ENCODE assay signal across 14 cellular contexts in the genomic region with DNA sequence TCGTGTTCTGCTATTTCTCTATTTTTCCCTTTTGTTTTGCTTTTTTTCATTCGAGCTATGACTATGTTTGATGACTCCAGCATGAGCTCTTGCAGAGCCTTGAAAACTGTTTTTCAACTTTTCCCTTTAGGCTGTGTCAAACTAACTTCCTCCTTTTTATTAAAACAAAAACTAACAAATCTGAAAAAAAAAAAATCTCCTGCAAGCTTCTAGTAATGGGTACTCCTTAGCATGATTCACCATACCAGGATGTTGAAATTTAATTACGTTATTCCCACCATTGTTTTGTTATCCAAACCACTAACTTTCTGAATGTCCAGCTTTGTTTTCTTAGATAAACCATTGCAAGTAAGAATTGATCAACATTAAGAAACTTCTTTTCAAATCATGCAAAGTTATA. TPM values are rescaled to one million over a fixed set of nuclear protein-coding genes. Genes with fewer than 3 reads are reported as not detected.
DNase-seq lines count a peak whose midpoint lies in the region; ATAC-seq and TF ChIP-seq lines count a peak whose summit lies in the region.
"Had no signal": no experiment of that assay in that cellular context is flagged by ENCODE, and none has a peak within 500 bp of the region (broad histone marks: within the 10 kb centered on the region; RNA-seq: fewer than 3 reads in every experiment).

No MANE protein-coding gene starts in this region.

- H3K27ac Mint-ChIP-seq in stimulated activated effector memory CD8-positive, alpha-beta T cell treated with anti-CD3 and anti-CD28 coated beads, Interleukin-12 subunit alpha, Interleukin-12 subunit beta, amount 100 ng/mL, for 72 hours, result no peak overlapping the region
- H3K27ac Mint-ChIP-seq: activated naive CD8-positive, alpha-beta T cell treated with anti-CD3 and anti-CD28 coated beads for 36 hours; effector memory CD8-positive, alpha-beta T cell had no signal

- peak overlapping the region; percentile 16 for H3K4me3 ChIP-seq in ACC112 (ENCODE audit: low read depth, low read length)
- H3K4me3 ChIP-seq in hepatocyte, result no peak overlapping the region
- H3K4me3 ChIP-seq: upper lobe of left lung had no signal

- H3K9me3 Mint-ChIP-seq in stimulated activated effector memory CD8-positive, alpha-beta T cell treated with anti-CD3 and anti-CD28 coated beads, Interleukin-12 subunit alpha, Interleukin-12 subunit beta, amount 100 ng/mL, for 72 hours, result no peaks in the 10 kb centered on the region

- H3K27me3 ChIP-seq in ACC112 (ENCODE audit: insufficient read depth, low read length) (no peaks in the 10 kb centered on the region), foreskin keratinocyte (peaks cover 30% of the 10 kb centered on the region), hepatocyte (peaks cover 6% of the 10 kb centered on the region)
- H3K27me3 ChIP-seq: upper lobe of left lung had no signal

- DNase-seq in HCEC 1CT (peak; percentile 49), amniotic stem cell (lab: John Stamatoyannopoulos, UW) (peak; percentile 3), foreskin keratinocyte (peak; percentile 28 to 37), hepatocyte (ENCODE audit: low spot score) (no peak)
- DNase-seq in stimulated activated effector memory CD8-positive, alpha-beta T cell treated with anti-CD3 and anti-CD28 coated beads, Interleukin-12 subunit alpha, Interleukin-12 subunit beta, amount 100 ng/mL, for 72 hours (ENCODE audit: low spot score in 2 of 2), result no peak
- DNase-seq: activated naive CD8-positive, alpha-beta T cell treated with anti-CD3 and anti-CD28 coated beads for 36 hours; effector memory CD8-positive, alpha-beta T cell; NCI-H1417 treated with DMSO at 0.1 percent for 48 hours; upper lobe of left lung had no signal

- H4K20me1 ChIP-seq in hepatocyte (ENCODE audit: insufficient read depth, poor library complexity, severe bottlenecking), result no peaks in the 10 kb centered on the region

- H3K9me2 ChIP-seq in hepatocyte (replicated peaks; ENCODE audit: insufficient read depth), result no peaks in the 10 kb centered on the region

- ATAC-seq in foreskin keratinocyte, result no peak
- ATAC-seq in HG02642 (IDR thresholded peaks at IDR 0.05; ENCODE audit: poor library complexity, unreplicated experiment), result no peak
- no peak for ATAC-seq in stimulated activated effector memory CD8-positive, alpha-beta T cell treated with anti-CD3 and anti-CD28 coated beads, Interleukin-12 subunit alpha, Interleukin-12 subunit beta, amount 100 ng/mL, for 72 hours
- no peak for ATAC-seq in HG03571 (IDR thresholded peaks at IDR 0.05; ENCODE audit: unreplicated experiment)
- ATAC-seq: effector memory CD8-positive, alpha-beta T cell had no signal

- H3K36me3 Mint-ChIP-seq in stimulated activated effector memory CD8-positive, alpha-beta T cell treated with anti-CD3 and anti-CD28 coated beads, Interleukin-12 subunit alpha, Interleukin-12 subunit beta, amount 100 ng/mL, for 72 hours, result no peaks in the 10 kb centered on the region
- H3K36me3 Mint-ChIP-seq: activated naive CD8-positive, alpha-beta T cell treated with anti-CD3 and anti-CD28 coated beads for 36 hours had no signal

- H3K79me2 ChIP-seq in ACC112 (ENCODE audit: control insufficient read depth, insufficient read depth, low read length, unreplicated experiment), result no peaks in the 10 kb centered on the region
- no peaks in the 10 kb centered on the region for H3K79me2 ChIP-seq in hepatocyte

- no peak overlapping the region for H3K4me2 ChIP-seq in hepatocyte

- H3K27ac ChIP-seq in ACC112 (ENCODE audit: low read depth, low read length) (peak overlapping the region; percentile 59), foreskin keratinocyte (no peak overlapping the region), hepatocyte (no peak overlapping the region)
- H3K27ac ChIP-seq: upper lobe of left lung had no signal

- H2AFZ ChIP-seq in ACC112 (ENCODE audit: low read length, unreplicated experiment) (no peak overlapping the region), hepatocyte (no peak overlapping the region)

- no peaks in the 10 kb centered on the region for H3K36me3 ChIP-seq in ACC112 (ENCODE audit: insufficient read depth, low read length)
- H3K36me3 ChIP-seq in hepatocyte (replicated peaks; ENCODE audit: insufficient read depth, low read depth), result no peaks in the 10 kb centered on the region
- H3K36me3 ChIP-seq: upper lobe of left lung had no signal

- WGBS in hepatocyte (ENCODE audit: low lambda C conversion rate, missing lambda C conversion rate), result 87% methylated on average over 3 of the region's 3 CpGs

- TF ChIP-seq CTCF in foreskin keratinocyte (conservative IDR thresholded peaks at IDR 0.05) (no peak), hepatocyte (IDR thresholded peaks at IDR 0.05; ENCODE audit: poor library complexity) (no peak)

- H3K9me3 ChIP-seq in hepatocyte (ENCODE audit: low read depth), result no peaks in the 10 kb centered on the region
- H3K9me3 ChIP-seq: upper lobe of left lung had no signal

- H3K4me3 Mint-ChIP-seq in stimulated activated effector memory CD8-positive, alpha-beta T cell treated with anti-CD3 and anti-CD28 coated beads, Interleukin-12 subunit alpha, Interleukin-12 subunit beta, amount 100 ng/mL, for 72 hours, result no peak overlapping the region
- H3K4me3 Mint-ChIP-seq: activated naive CD8-positive, alpha-beta T cell treated with anti-CD3 and anti-CD28 coated beads for 36 hours; effector memory CD8-positive, alpha-beta T cell had no signal

- H3K4me1 Mint-ChIP-seq in stimulated activated effector memory CD8-positive, alpha-beta T cell treated with anti-CD3 and anti-CD28 coated beads, Interleukin-12 subunit alpha, Interleukin-12 subunit beta, amount 100 ng/mL, for 72 hours, result no peaks in the 10 kb centered on the region
- H3K4me1 Mint-ChIP-seq: activated naive CD8-positive, alpha-beta T cell treated with anti-CD3 and anti-CD28 coated beads for 36 hours had no signal

- peaks cover 7% of the 10 kb centered on the region for H3K4me1 ChIP-seq in ACC112 (ENCODE audit: control insufficient read depth, insufficient read depth, low read length, unreplicated experiment)
- no peaks in the 10 kb centered on the region for H3K4me1 ChIP-seq in foreskin keratinocyte
- no peaks in the 10 kb centered on the region for H3K4me1 ChIP-seq in hepatocyte (ENCODE audit: insufficient read depth)
- H3K4me1 ChIP-seq: upper lobe of left lung had no signal

RNA-seq across cellular contexts. Expression of a gene that starts 12.4 kb away (rescaled TPM):
- total RNA-seq in foreskin keratinocyte, result not detected in 2 replicates
- polyA plus RNA-seq in foreskin keratinocyte, result not detected in 2 replicates
- 0.83 TPM in 1 of 2 replicates, not detected in the other for total RNA-seq in hepatocyte
- 1.5 and 2.4 TPM in 2 replicates for polyA plus RNA-seq in hepatocyte
- total RNA-seq: activated naive CD8-positive, alpha-beta T cell treated with anti-CD3 and anti-CD28 coated beads for 36 hours; HT-29; T-helper 2 cell treated with Interferon-gamma antibody and Interleukin-4, amounts not matched to agents 100 ng/mL and 5 ng/mL, for 36 hours had no signal

Comparison
In these comparisons a context has a peak if more than half of its experiments do, and no peak if none do; other contexts are left out.
1. DNase-seq: peak in HCEC 1CT (single experiment), amniotic stem cell (single experiment) and foreskin keratinocyte (2 of 2); none in hepatocyte (single experiment) and stimulated activated effector memory CD8-positive, alpha-beta T cell treated with anti-CD3 and anti-CD28 coated beads, Interleukin-12 subunit alpha, Interleukin-12 subunit beta, amount 100 ng/mL, for 72 hours (0 of 2).